8 cellular contexts compared by ENCODE assay signal in the genomic region with DNA sequence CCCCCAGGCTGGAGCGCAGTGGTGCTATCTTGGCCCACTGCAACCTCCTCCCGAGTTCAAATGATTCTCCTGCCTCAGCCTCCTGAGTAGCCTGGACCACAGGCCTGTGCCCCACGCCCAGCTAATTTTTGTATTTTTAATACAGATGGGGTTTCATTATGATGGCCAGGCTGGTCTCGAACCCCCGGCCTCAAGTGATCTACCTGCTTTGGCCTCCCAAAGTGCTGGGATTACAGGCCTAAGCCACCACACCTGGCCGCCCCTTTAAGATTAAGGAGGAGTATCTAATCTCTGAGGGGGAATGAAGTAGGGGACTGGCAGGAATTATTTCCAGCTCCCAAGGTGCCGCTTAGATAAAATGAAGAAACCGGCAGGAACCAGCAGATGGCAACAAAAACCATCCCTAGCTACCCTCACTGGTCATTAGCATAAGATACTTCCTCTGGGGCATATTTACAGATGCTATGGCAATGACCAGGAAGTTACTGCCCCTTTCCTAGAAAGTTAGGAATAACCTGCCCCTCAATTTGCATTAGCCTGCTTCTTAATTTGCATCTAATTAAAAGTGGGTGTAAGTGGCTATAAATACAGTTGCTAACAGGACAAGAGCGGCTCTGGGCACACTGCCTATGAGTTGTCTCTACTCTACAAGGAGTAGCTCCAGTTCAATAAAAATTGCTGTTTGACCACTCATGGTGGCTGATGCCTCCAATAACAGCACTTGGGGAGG. TPM values are rescaled to one million over a fixed set of nuclear protein-coding genes. Genes with fewer than 3 reads are reported as not detected.
DNase-seq lines count a peak whose midpoint lies in the region; ATAC-seq lines count a peak whose summit lies in the region.

No MANE protein-coding gene starts in this region.

- DNase-seq in DMS153 treated with DMSO at 0.1 percent for 48 hours (lab: John Stamatoyannopoulos, UW; ENCODE audit: unreplicated experiment) (peak; percentile 51), SHP77 (lab: John Stamatoyannopoulos, UW) (peak; percentile 6 to 34), iPS DF 19.7 (ENCODE audit: low read depth, low spot score) (peak; percentile 38), sciatic nerve (ENCODE audit: low spot score) (no peak), occipital lobe (lab: John Stamatoyannopoulos, UW) (no peak)
- DNase-seq in NK-92 treated with Interleukin-12 subunit alpha and Interleukin-12 subunit beta, amount 100 ng/mL, for 24 hours (lab: John Stamatoyannopoulos, UW), result no peak

- ATAC-seq in GM19372 (IDR thresholded peaks at IDR 0.05; ENCODE audit: low read depth, unreplicated experiment), result peak; percentile 45
- peak; percentile 67 for ATAC-seq in HG03521 (IDR thresholded peaks at IDR 0.05; ENCODE audit: unreplicated experiment)
- ATAC-seq in sciatic nerve, result no peak

- intact Hi-C loops in sciatic nerve (cut with DNase I), result no loop called here

RNA-seq across cellular contexts. Expression of a gene that starts 7.1 kb away (rescaled TPM):
- total RNA-seq in sciatic nerve, result 24.8 TPM
- total RNA-seq in occipital lobe, result 7.2 TPM

RNA-seq across cellular contexts. Expression of a gene that starts 30.0 kb away (rescaled TPM):
- total RNA-seq in sciatic nerve (103 TPM), occipital lobe (219 TPM)

RNA-seq across cellular contexts. Expression of a gene that starts 30.0 kb away (rescaled TPM):
- 47.7 TPM for total RNA-seq in sciatic nerve
- total RNA-seq in occipital lobe, result 50.8 TPM

Comparison
In these comparisons a context has a peak if more than half of its experiments do, and no peak if none do; other contexts are left out.
1. DNase-seq: peak in DMS153 treated with DMSO at 0.1 percent for 48 hours (single experiment), SHP77 (2 of 2) and iPS DF 19.7 (single experiment); none in NK-92 treated with Interleukin-12 subunit alpha and Interleukin-12 subunit beta, amount 100 ng/mL, for 24 hours (single experiment), sciatic nerve (single experiment) and occipital lobe (single experiment).